In genomic region chr4:40530961-40531635, GRCh38 we compare ENCODE assay signal across 1 cellular context.
TF ChIP-seq lines count a peak whose summit lies in the region.

No MANE protein-coding gene starts in this region.

TF ChIP-seq in K562, 482 proteins besides CTCF, POLR2A, EP300 and RAD21 (continued from another document and continues in another):
- TF ChIP-seq ZBTB26 (CRISPR knock-in tag; IDR thresholded peaks at IDR 0.05), result no peak
- TF ChIP-seq CHAMP1 (IDR thresholded peaks at IDR 0.05), result no peak
- TF ChIP-seq YY1 (IDR thresholded peaks at IDR 0.05; ENCODE audit: borderline replicate concordance in 1 of 3, control insufficient read depth in 1 of 3, extremely low read depth in 1 of 3, insufficient read depth in 3 of 3, insufficient read length in 1 of 3, insufficient replicate concordance in 2 of 3, low read depth in 1 of 3, low read length in 2 of 3), result no peak
- TF ChIP-seq, protein P1, sequence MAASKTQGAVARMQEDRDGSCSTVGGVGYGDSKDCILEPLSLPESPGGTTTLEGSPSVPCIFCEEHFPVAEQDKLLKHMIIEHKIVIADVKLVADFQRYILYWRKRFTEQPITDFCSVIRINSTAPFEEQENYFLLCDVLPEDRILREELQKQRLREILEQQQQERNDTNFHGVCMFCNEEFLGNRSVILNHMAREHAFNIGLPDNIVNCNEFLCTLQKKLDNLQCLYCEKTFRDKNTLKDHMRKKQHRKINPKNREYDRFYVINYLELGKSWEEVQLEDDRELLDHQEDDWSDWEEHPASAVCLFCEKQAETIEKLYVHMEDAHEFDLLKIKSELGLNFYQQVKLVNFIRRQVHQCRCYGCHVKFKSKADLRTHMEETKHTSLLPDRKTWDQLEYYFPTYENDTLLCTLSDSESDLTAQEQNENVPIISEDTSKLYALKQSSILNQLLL (CRISPR knock-in tag; IDR thresholded peaks at IDR 0.05; ENCODE audit: borderline replicate concordance), result no peak
- no peak for TF ChIP-seq NUFIP1 (IDR thresholded peaks at IDR 0.05; ENCODE audit: partially characterized antibody)
- TF ChIP-seq ZNF639 (CRISPR knock-in tag; conservative IDR thresholded peaks at IDR 0.05 in 1 of 2, IDR thresholded peaks at IDR 0.05 in 1 of 2), result no peak
- no peak for TF ChIP-seq KDM2B (CRISPR knock-in tag; IDR thresholded peaks at IDR 0.05)
- no peak for TF ChIP-seq KAT2B (IDR thresholded peaks at IDR 0.05; ENCODE audit: low read depth, low read length)
- no peak for TF ChIP-seq OTX1 (CRISPR knock-in tag; IDR thresholded peaks at IDR 0.05)
- TF ChIP-seq HIVEP1 (CRISPR knock-in tag; IDR thresholded peaks at IDR 0.05), result no peak
- TF ChIP-seq HDAC8 (tag; IDR thresholded peaks at IDR 0.05), result no peak
- no peak for TF ChIP-seq ZNF764 (CRISPR knock-in tag; IDR thresholded peaks at IDR 0.05; ENCODE audit: low read depth)
- TF ChIP-seq ETV6 (IDR thresholded peaks at IDR 0.05; ENCODE audit: borderline replicate concordance in 1 of 2, low read depth in 2 of 2, low read length in 1 of 2), result no peak
- no peak for TF ChIP-seq ETV6 (CRISPR knock-in tag; IDR thresholded peaks at IDR 0.05; ENCODE audit: borderline replicate concordance)
- no peak for TF ChIP-seq CEBPZ (IDR thresholded peaks at IDR 0.05; ENCODE audit: borderline replicate concordance, low read depth, low read length)
- TF ChIP-seq ZBTB33 (CRISPR knock-in tag; IDR thresholded peaks at IDR 0.05), result no peak
- TF ChIP-seq, protein P2, sequence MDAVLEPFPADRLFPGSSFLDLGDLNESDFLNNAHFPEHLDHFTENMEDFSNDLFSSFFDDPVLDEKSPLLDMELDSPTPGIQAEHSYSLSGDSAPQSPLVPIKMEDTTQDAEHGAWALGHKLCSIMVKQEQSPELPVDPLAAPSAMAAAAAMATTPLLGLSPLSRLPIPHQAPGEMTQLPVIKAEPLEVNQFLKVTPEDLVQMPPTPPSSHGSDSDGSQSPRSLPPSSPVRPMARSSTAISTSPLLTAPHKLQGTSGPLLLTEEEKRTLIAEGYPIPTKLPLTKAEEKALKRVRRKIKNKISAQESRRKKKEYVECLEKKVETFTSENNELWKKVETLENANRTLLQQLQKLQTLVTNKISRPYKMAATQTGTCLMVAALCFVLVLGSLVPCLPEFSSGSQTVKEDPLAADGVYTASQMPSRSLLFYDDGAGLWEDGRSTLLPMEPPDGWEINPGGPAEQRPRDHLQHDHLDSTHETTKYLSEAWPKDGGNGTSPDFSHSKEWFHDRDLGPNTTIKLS (IDR thresholded peaks at IDR 0.05; ENCODE audit: borderline replicate concordance, low read depth), result no peak
- no peak for TF ChIP-seq SAFB (IDR thresholded peaks at IDR 0.05; ENCODE audit: borderline replicate concordance, low read depth, low read length)
- TF ChIP-seq MECOM (CRISPR knock-in tag; IDR thresholded peaks at IDR 0.05), result peak; percentile 10; the same call in 1 of the 2 replicates
- TF ChIP-seq CC2D1A (IDR thresholded peaks at IDR 0.05), result no peak; the same call in 1 of the 2 replicates
- TF ChIP-seq BHLHE40 (IDR thresholded peaks at IDR 0.05; ENCODE audit: low read length), result no peak
- no peak for TF ChIP-seq ZNF431 (CRISPR knock-in tag; IDR thresholded peaks at IDR 0.05)
- TF ChIP-seq RFX1 (IDR thresholded peaks at IDR 0.05), result no peak
- TF ChIP-seq ZNF408 (CRISPR knock-in tag; IDR thresholded peaks at IDR 0.05; ENCODE audit: low read depth), result no peak
- TF ChIP-seq ZNF584 (CRISPR knock-in tag; IDR thresholded peaks at IDR 0.05; ENCODE audit: low read depth), result no peak
- no peak for TF ChIP-seq GTF2F1 (IDR thresholded peaks at IDR 0.05; ENCODE audit: low read depth, low read length)
- TF ChIP-seq, protein P3, sequence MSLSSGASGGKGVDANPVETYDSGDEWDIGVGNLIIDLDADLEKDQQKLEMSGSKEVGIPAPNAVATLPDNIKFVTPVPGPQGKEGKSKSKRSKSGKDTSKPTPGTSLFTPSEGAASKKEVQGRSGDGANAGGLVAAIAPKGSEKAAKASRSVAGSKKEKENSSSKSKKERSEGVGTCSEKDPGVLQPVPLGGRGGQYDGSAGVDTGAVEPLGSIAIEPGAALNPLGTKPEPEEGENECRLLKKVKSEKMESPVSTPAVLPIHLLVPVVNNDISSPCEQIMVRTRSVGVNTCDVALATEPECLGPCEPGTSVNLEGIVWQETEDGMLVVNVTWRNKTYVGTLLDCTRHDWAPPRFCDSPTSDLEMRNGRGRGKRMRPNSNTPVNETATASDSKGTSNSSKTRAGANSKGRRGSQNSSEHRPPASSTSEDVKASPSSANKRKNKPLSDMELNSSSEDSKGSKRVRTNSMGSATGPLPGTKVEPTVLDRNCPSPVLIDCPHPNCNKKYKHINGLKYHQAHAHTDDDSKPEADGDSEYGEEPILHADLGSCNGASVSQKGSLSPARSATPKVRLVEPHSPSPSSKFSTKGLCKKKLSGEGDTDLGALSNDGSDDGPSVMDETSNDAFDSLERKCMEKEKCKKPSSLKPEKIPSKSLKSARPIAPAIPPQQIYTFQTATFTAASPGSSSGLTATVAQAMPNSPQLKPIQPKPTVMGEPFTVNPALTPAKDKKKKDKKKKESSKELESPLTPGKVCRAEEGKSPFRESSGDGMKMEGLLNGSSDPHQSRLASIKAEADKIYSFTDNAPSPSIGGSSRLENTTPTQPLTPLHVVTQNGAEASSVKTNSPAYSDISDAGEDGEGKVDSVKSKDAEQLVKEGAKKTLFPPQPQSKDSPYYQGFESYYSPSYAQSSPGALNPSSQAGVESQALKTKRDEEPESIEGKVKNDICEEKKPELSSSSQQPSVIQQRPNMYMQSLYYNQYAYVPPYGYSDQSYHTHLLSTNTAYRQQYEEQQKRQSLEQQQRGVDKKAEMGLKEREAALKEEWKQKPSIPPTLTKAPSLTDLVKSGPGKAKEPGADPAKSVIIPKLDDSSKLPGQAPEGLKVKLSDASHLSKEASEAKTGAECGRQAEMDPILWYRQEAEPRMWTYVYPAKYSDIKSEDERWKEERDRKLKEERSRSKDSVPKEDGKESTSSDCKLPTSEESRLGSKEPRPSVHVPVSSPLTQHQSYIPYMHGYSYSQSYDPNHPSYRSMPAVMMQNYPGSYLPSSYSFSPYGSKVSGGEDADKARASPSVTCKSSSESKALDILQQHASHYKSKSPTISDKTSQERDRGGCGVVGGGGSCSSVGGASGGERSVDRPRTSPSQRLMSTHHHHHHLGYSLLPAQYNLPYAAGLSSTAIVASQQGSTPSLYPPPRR (CRISPR knock-in tag; IDR thresholded peaks at IDR 0.05; ENCODE audit: borderline replicate concordance), result no peak
- no peak for TF ChIP-seq FUS (optimal IDR thresholded peaks at IDR 0.05; ENCODE audit: low read depth, low read length)
- no peak for TF ChIP-seq SETDB1 (IDR thresholded peaks at IDR 0.05; ENCODE audit: low read length)
- TF ChIP-seq RBM39 (optimal IDR thresholded peaks at IDR 0.05; ENCODE audit: low read depth, low read length), result no peak
- TF ChIP-seq SLC30A9 (CRISPR knock-in tag; IDR thresholded peaks at IDR 0.05), result no peak
- TF ChIP-seq PTBP1 (IDR thresholded peaks at IDR 0.05; ENCODE audit: low read depth, low read length), result no peak
- TF ChIP-seq TEAD2 (tag; IDR thresholded peaks at IDR 0.05), result no peak
- TF ChIP-seq PKNOX1 (IDR thresholded peaks at IDR 0.05), result no peak; the same call in 1 of the 2 replicates
- no peak for TF ChIP-seq CEBPG (CRISPR knock-in tag; IDR thresholded peaks at IDR 0.05)
- no peak for TF ChIP-seq CEBPG (tag; conservative IDR thresholded peaks at IDR 0.05 in 1 of 2, IDR thresholded peaks at IDR 0.05 in 1 of 2)
- no peak for TF ChIP-seq GABPA (tag; conservative IDR thresholded peaks at IDR 0.05; ENCODE audit: low read depth)
- TF ChIP-seq MIER1 (IDR thresholded peaks at IDR 0.05; ENCODE audit: low read depth), result no peak
- TF ChIP-seq ADNP (tag; IDR thresholded peaks at IDR 0.05), result no peak
- TF ChIP-seq, protein P4, sequence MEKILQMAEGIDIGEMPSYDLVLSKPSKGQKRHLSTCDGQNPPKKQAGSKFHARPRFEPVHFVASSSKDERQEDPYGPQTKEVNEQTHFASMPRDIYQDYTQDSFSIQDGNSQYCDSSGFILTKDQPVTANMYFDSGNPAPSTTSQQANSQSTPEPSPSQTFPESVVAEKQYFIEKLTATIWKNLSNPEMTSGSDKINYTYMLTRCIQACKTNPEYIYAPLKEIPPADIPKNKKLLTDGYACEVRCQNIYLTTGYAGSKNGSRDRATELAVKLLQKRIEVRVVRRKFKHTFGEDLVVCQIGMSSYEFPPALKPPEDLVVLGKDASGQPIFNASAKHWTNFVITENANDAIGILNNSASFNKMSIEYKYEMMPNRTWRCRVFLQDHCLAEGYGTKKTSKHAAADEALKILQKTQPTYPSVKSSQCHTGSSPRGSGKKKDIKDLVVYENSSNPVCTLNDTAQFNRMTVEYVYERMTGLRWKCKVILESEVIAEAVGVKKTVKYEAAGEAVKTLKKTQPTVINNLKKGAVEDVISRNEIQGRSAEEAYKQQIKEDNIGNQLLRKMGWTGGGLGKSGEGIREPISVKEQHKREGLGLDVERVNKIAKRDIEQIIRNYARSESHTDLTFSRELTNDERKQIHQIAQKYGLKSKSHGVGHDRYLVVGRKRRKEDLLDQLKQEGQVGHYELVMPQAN (IDR thresholded peaks at IDR 0.05; ENCODE audit: borderline replicate concordance), result no peak
